Comparison of ENCODE assay signal across 2 cellular contexts in the genomic region with DNA sequence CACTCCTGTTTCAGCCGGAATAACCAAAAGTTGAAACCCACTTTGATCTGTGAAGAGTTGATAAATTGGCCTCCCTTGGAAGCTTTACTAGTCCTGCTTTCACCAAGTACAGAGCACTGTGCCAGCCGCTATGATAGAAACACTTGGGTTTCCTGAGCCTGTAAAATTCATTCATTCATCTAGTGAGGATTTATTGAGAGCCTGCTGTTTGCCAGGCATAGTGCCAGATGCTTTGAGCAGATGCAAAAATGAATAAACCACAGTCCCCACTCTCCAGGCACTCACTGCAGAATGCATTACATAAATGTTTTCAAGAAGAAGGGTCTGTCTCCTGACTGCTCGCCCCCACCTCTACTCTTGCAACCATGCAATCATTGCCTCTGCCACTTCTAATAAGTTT.
TF ChIP-seq lines count a peak whose summit lies in the region.

No MANE protein-coding gene starts in this region.

TF ChIP-seq in liver, 16 proteins besides CTCF, POLR2A, EP300 and RAD21:
- TF ChIP-seq ZBTB33 (IDR thresholded peaks at IDR 0.05) (no peak), FOXA2 (IDR thresholded peaks at IDR 0.05) (no peak), GABPA (IDR thresholded peaks at IDR 0.05 in 1 of 2, conservative IDR thresholded peaks at IDR 0.05 in 1 of 2) (no peak), HNF4G (IDR thresholded peaks at IDR 0.05) (no peak), NR2F2 (IDR thresholded peaks at IDR 0.05) (no peak), HNF4A (conservative IDR thresholded peaks at IDR 0.05) (no peak), FOXA1 (IDR thresholded peaks at IDR 0.05) (no peak), SP1 (IDR thresholded peaks at IDR 0.05) (no peak), JUND (IDR thresholded peaks at IDR 0.05) (no peak), RXRA (IDR thresholded peaks at IDR 0.05) (no peak)
- TF ChIP-seq, protein P1, sequence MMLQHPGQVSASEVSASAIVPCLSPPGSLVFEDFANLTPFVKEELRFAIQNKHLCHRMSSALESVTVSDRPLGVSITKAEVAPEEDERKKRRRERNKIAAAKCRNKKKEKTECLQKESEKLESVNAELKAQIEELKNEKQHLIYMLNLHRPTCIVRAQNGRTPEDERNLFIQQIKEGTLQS (IDR thresholded peaks at IDR 0.05), result no peak

TF ChIP-seq in HepG2, 621 proteins besides CTCF, POLR2A, EP300 and RAD21:
- no peak for TF ChIP-seq ZNF549 (CRISPR knock-in tag; IDR thresholded peaks at IDR 0.05)
